8 cellular contexts compared by ENCODE assay signal in genomic region chr5:15135661-15136060, GRCh38.
"Had no signal": no experiment of that assay in that cellular context is flagged by ENCODE, and none has a peak within 500 bp of the region (broad histone marks: within the 10 kb centered on the region; RNA-seq: fewer than 3 reads in every experiment).

No MANE protein-coding gene starts in this region.

- H3K4me3 ChIP-seq: GM12878 had no signal

- FAIRE-seq: G401.6, GM12878, GM12891, GM12892, GM18507, GM19239 had no signal

- ATAC-seq: GM12878 had no signal

- DNase-seq: GDM1, GF-D8 had no signal
